17 cellular contexts compared by ENCODE assay signal in the genomic region with DNA sequence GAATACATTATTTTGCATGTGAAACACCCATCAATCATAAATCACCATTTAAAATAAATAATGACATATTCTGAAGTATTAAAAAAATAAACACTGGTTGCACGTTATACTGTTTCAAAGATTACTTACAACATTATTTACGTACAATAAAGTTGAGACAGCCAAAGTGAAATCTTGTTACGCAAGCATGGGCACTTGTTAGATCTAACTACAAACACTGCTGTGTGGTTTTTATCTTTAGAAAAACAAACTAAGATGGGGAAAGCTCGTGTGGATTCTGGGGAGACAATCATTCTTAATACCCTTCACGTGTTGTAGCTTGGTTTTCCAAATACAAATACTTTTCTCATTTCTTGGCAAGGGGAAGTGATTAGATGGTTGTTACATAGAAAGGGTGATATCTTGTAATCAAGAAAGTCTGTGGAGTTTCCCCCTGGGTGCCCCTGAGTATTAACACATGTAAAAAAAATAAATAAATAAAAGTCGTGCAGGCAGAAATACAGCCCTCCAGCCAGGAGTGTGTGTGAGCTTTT.
DNase-seq lines count a peak whose midpoint lies in the region; ATAC-seq and TF ChIP-seq lines count a peak whose summit lies in the region.
"Had no signal": no experiment of that assay in that cellular context is flagged by ENCODE, and none has a peak within 500 bp of the region (broad histone marks: within the 10 kb centered on the region; RNA-seq: fewer than 3 reads in every experiment).

No MANE protein-coding gene starts in this region.

- TF ChIP-seq CTCF in PC-9 (conservative IDR thresholded peaks at IDR 0.05), result no peak
- no peak for TF ChIP-seq CTCF in fibroblast of the aortic adventitia (IDR thresholded peaks at IDR 0.05; ENCODE audit: insufficient read depth, low read length)

- H3F3A ChIP-seq in PC-9 (ENCODE audit: insufficient read depth, low read depth), result no peaks in the 10 kb centered on the region

- no peaks in the 10 kb centered on the region for H3K9me2 ChIP-seq in PC-9 (ENCODE audit: insufficient read depth)

- BruUV-seq in PC-9 (replicated peaks; lab: Mats Ljungman, UMichigan), result no TSS peak

- intact Hi-C loops in PC-9 (cut with micrococcal nuclease; ENCODE audit: unreplicated experiment), result no loop called here

- H3K4me3 ChIP-seq in PC-9, result no peak overlapping the region
- H3K4me3 ChIP-seq in fibroblast of the aortic adventitia (ENCODE audit: low read depth, low read length), result no peak overlapping the region
- no peak overlapping the region for H3K4me3 ChIP-seq in skeletal muscle cell (ENCODE audit: low read depth, low read length)
- H3K4me3 ChIP-seq: lower lobe of right lung, neural progenitor cell had no signal

- H3K36me3 ChIP-seq in PC-9 (ENCODE audit: low read depth), result no peaks in the 10 kb centered on the region
- H3K36me3 ChIP-seq: lower lobe of right lung, neural progenitor cell had no signal

- CTCF ChIA-PET in PC-9 (lab: Charles Lee), result no interaction called here

- 0 out of 2 replicates have a peak, but pooled peaks cover 6% of the 10 kb centered on the region for H3K4me1 ChIP-seq in PC-9 (replicated peaks; ENCODE audit: insufficient read depth)
- H3K4me1 ChIP-seq: lower lobe of right lung, neural progenitor cell had no signal

- 0 out of 2 replicates have a peak overlapping the region, but pooled peaks have one; percentile 2 for H3K4me2 ChIP-seq in PC-9
- H3K4me2 ChIP-seq: neural progenitor cell had no signal

- POLR2A ChIA-PET in PC-9 (lab: Charles Lee; ENCODE audit: unreplicated experiment), result no interaction called here

- H3K27ac ChIP-seq in PC-9, result no peak overlapping the region
- H3K27ac ChIP-seq: lower lobe of right lung, neural progenitor cell had no signal

- H2AFZ ChIP-seq in PC-9, result no peak overlapping the region
- H2AFZ ChIP-seq: neural progenitor cell had no signal

- H3K79me2 ChIP-seq in PC-9 (ENCODE audit: low read depth), result no peaks in the 10 kb centered on the region

- H3K27me3 ChIP-seq in PC-9 (ENCODE audit: insufficient read depth, low read depth), result no peaks in the 10 kb centered on the region
- H3K27me3 ChIP-seq: neural progenitor cell had no signal

- peak; percentile 76 for DNase-seq in EH (ENCODE audit: low read depth)
- DNase-seq in PC-9, result no peak
- DNase-seq in fibroblast of the aortic adventitia (ENCODE audit: low read depth), result peak; percentile 99
- DNase-seq in skeletal muscle cell (ENCODE audit: low read depth), result peak; percentile 46
- DNase-seq in G401 (ENCODE audit: low spot score), result no peak
- DNase-seq: activated CD4-positive, alpha-beta memory T cell treated with anti-CD3 and anti-CD28 coated beads, Interleukin-2, amount 10 ng/mL, durations not matched to agents 7 days and 5 days; amniotic stem cell; CD8-positive, alpha-beta memory T cell; cortex of kidney; Karpas-422; lower lobe of right lung; NCI-H1930; NCI-H526; stimulated activated naive CD4-positive, alpha-beta T cell treated with Interleukin-2 at 50 U/mL for 16 hours had no signal

- in situ Hi-C loops in G401 (cut with HindIII; ENCODE audit: low sequenced_read_pairs), result no loop called here

- no peaks in the 10 kb centered on the region for H3K9me3 ChIP-seq in PC-9 (ENCODE audit: insufficient read depth, low read depth)
- H3K9me3 ChIP-seq: lower lobe of right lung had no signal

- H4K20me1 ChIP-seq in PC-9 (ENCODE audit: insufficient read depth), result no peaks in the 10 kb centered on the region

- ATAC-seq in GM21367 (IDR thresholded peaks at IDR 0.05; ENCODE audit: unreplicated experiment) (no peak), HG02610 (IDR thresholded peaks at IDR 0.05; ENCODE audit: unreplicated experiment) (no peak)

Comparison
In these comparisons a context has a peak if more than half of its experiments do, and no peak if none do; other contexts are left out.
1. DNase-seq: peak in EH (single experiment), fibroblast of the aortic adventitia (single experiment) and skeletal muscle cell (single experiment); none in PC-9 (0 of 2) and G401 (single experiment).